In the genomic region with DNA sequence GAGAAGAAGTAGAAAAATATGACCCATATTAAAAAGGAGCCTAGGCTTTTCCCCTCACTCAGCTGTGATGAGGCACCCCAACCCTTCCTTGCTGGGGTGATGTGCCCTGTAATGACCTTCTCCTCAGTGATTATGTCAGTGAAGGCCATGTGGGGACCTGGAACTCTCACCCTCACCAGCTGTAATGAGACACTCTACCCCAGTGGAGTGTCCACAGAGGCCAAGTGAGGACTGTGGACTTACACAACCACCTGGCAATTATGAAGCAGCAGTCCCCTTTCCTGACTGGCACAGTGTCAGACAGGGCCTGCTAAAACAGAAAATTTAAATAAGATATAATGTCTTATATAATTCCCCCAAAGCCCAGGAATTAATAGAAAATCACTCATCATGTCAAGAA, we compare ENCODE assay signal across 14 cellular contexts.
"Had no signal": no experiment of that assay in that cellular context is flagged by ENCODE, and none has a peak within 500 bp of the region (broad histone marks: within the 10 kb centered on the region; RNA-seq: fewer than 3 reads in every experiment).

No MANE protein-coding gene starts in this region.

- H3K36me3 ChIP-seq: colonic mucosa, pancreas, thoracic aorta, vagina, WERI-Rb-1 had no signal

- H3K79me2 ChIP-seq: hepatocyte had no signal

- H3K36me3 Mint-ChIP-seq: activated naive CD4-positive, alpha-beta T cell treated with anti-CD3 and anti-CD28 coated beads, Interleukin-2, amount 10 ng/mL, durations not matched to agents 7 days and 5 days had no signal

- H3K4me1 Mint-ChIP-seq: activated naive CD4-positive, alpha-beta T cell treated with anti-CD3 and anti-CD28 coated beads, Interleukin-2, amount 10 ng/mL, durations not matched to agents 7 days and 5 days; naive B cell; stimulated activated naive CD8-positive, alpha-beta T cell treated with anti-CD3 and anti-CD28 coated beads, Interleukin-15, amount 100 ng/mL, for 72 hours had no signal

- H3K27ac Mint-ChIP-seq: activated naive CD4-positive, alpha-beta T cell treated with anti-CD3 and anti-CD28 coated beads, Interleukin-2, amount 10 ng/mL, durations not matched to agents 7 days and 5 days; activated T-helper 2 cell treated with anti-CD3 and anti-CD28 coated beads, Interferon-gamma antibody, Interleukin-2, Interleukin-4, amounts not matched to agents 10 μg/mL and 5 μg/mL and 100 μg/mL, durations not matched to agents 14 hours and 24 hours and 36 hours; naive B cell; stimulated activated naive CD8-positive, alpha-beta T cell treated with anti-CD3 and anti-CD28 coated beads, Interleukin-15, amount 100 ng/mL, for 72 hours had no signal

- H3K4me3 ChIP-seq: colonic mucosa, hepatocyte, pancreas, thoracic aorta, vagina had no signal

- H3K4me1 ChIP-seq: colonic mucosa, pancreas, vagina had no signal

- H3K9me3 Mint-ChIP-seq: activated naive CD4-positive, alpha-beta T cell treated with anti-CD3 and anti-CD28 coated beads, Interleukin-2, amount 10 ng/mL, durations not matched to agents 7 days and 5 days; activated T-helper 2 cell treated with anti-CD3 and anti-CD28 coated beads, Interferon-gamma antibody, Interleukin-2, Interleukin-4, amounts not matched to agents 10 μg/mL and 5 μg/mL and 100 μg/mL, durations not matched to agents 14 hours and 24 hours and 36 hours; stimulated activated naive CD8-positive, alpha-beta T cell treated with anti-CD3 and anti-CD28 coated beads, Interleukin-15, amount 100 ng/mL, for 72 hours had no signal

- H2AFZ ChIP-seq: hepatocyte had no signal

- H3K27ac ChIP-seq: colonic mucosa, hepatocyte, pancreas, thoracic aorta, vagina, WERI-Rb-1 had no signal

- ATAC-seq: pancreas; stimulated activated naive CD8-positive, alpha-beta T cell treated with anti-CD3 and anti-CD28 coated beads, Interleukin-15, amount 100 ng/mL, for 72 hours had no signal

- DNase-seq: activated CD4-positive, alpha-beta T cell treated with anti-CD3 and anti-CD28 coated beads for 4 hours; activated naive CD4-positive, alpha-beta T cell treated with anti-CD3 and anti-CD28 coated beads, Interleukin-2, amount 10 ng/mL, durations not matched to agents 7 days and 5 days; colonic mucosa; kidney; midbrain; naive B cell; pancreas; stimulated activated CD4-positive, alpha-beta T cell treated with anti-CD3 and anti-CD28 coated beads, Interleukin-4, amount 100 ng/mL, for 24 hours; stimulated activated naive CD8-positive, alpha-beta T cell treated with anti-CD3 and anti-CD28 coated beads, Interleukin-15, amount 100 ng/mL, for 72 hours; WERI-Rb-1 had no signal

- H3K9me3 ChIP-seq: colonic mucosa, pancreas, thoracic aorta, vagina had no signal

- H3K27me3 ChIP-seq: colonic mucosa, hepatocyte, pancreas, vagina had no signal

- H3K27me3 Mint-ChIP-seq: stimulated activated naive CD8-positive, alpha-beta T cell treated with anti-CD3 and anti-CD28 coated beads, Interleukin-15, amount 100 ng/mL, for 72 hours had no signal

- H3K4me3 Mint-ChIP-seq: activated naive CD4-positive, alpha-beta T cell treated with anti-CD3 and anti-CD28 coated beads, Interleukin-2, amount 10 ng/mL, durations not matched to agents 7 days and 5 days; naive B cell; stimulated activated naive CD8-positive, alpha-beta T cell treated with anti-CD3 and anti-CD28 coated beads, Interleukin-15, amount 100 ng/mL, for 72 hours had no signal

- H3K4me2 ChIP-seq: hepatocyte had no signal
